ENCODE assay signal across 16 cellular contexts in genomic region chr14:31842905-31843304, GRCh38.
DNase-seq lines count a peak whose midpoint lies in the region; TF ChIP-seq lines count a peak whose summit lies in the region.
"Had no signal": no experiment of that assay in that cellular context is flagged by ENCODE, and none has a peak within 500 bp of the region (broad histone marks: within the 10 kb centered on the region; RNA-seq: fewer than 3 reads in every experiment).

No MANE protein-coding gene starts in this region.

- H3K4me3 Mint-ChIP-seq in dendritic cell treated with granulocyte-macrophage colony-stimulating factor and Interleukin-4, amounts not matched to agents 40 ng/mL and 50 ng/mL, for 4 days = no peak overlapping the region
- H3K4me3 Mint-ChIP-seq in progenitor cell of endocrine pancreas (ENCODE audit: low read depth) = no peak overlapping the region
- no peak overlapping the region for H3K4me3 Mint-ChIP-seq in activated CD4-positive, alpha-beta memory T cell treated with anti-CD3 and anti-CD28 coated beads, Interleukin-2, amount 10 ng/mL, durations not matched to agents 7 days and 5 days
- H3K4me3 Mint-ChIP-seq: memory B cell had no signal

- peak; percentile 51 for DNase-seq in NCI-H748 (lab: John Stamatoyannopoulos, UW; ENCODE audit: unreplicated experiment)
- DNase-seq in NCI-H748 treated with DMSO at 0.1 percent for 48 hours (lab: John Stamatoyannopoulos, UW) = no peak
- peak; percentile 89 for DNase-seq in NCI-H2107 treated with DMSO at 0.1 percent for 48 hours (lab: John Stamatoyannopoulos, UW; ENCODE audit: unreplicated experiment)
- no peak for DNase-seq in progenitor cell of endocrine pancreas (ENCODE audit: low spot score, unreplicated experiment)
- DNase-seq in activated CD4-positive, alpha-beta memory T cell treated with anti-CD3 and anti-CD28 coated beads, Interleukin-2, amount 10 ng/mL, durations not matched to agents 7 days and 5 days = no peak
- DNase-seq in C1 segment of cervical spinal cord (lab: John Stamatoyannopoulos, UW) = no peak
- DNase-seq in NAMALWA (ENCODE audit: low spot score) = no peak
- DNase-seq: aorta, COR-L47, gastrocnemius medialis, SW 1271, trophoblast cell, WERI-Rb-1 had no signal

- TF ChIP-seq CTCF in progenitor cell of endocrine pancreas (IDR thresholded peaks at IDR 0.05; ENCODE audit: unreplicated experiment) = no peak

- H3K4me1 Mint-ChIP-seq in dendritic cell treated with granulocyte-macrophage colony-stimulating factor and Interleukin-4, amounts not matched to agents 40 ng/mL and 50 ng/mL, for 4 days (ENCODE audit: low read depth) = peaks cover 13% of the 10 kb centered on the region
- peaks cover 1% of the 10 kb centered on the region for H3K4me1 Mint-ChIP-seq in progenitor cell of endocrine pancreas (ENCODE audit: low read depth)
- H3K4me1 Mint-ChIP-seq in activated CD4-positive, alpha-beta memory T cell treated with anti-CD3 and anti-CD28 coated beads, Interleukin-2, amount 10 ng/mL, durations not matched to agents 7 days and 5 days = no peaks in the 10 kb centered on the region
- H3K4me1 Mint-ChIP-seq: memory B cell had no signal

- POLR2A ChIA-PET in activated CD4-positive, alpha-beta memory T cell treated with anti-CD3 and anti-CD28 coated beads, Interleukin-2, amount 10 ng/mL, durations not matched to agents 7 days and 5 days (lab: Charles Lee) = no interaction called here

- H3K9me3 Mint-ChIP-seq in dendritic cell treated with granulocyte-macrophage colony-stimulating factor and Interleukin-4, amounts not matched to agents 40 ng/mL and 50 ng/mL, for 4 days = no peaks in the 10 kb centered on the region
- H3K9me3 Mint-ChIP-seq in progenitor cell of endocrine pancreas (ENCODE audit: low read depth) = peaks cover 10% of the 10 kb centered on the region
- H3K9me3 Mint-ChIP-seq in activated CD4-positive, alpha-beta memory T cell treated with anti-CD3 and anti-CD28 coated beads, Interleukin-2, amount 10 ng/mL, durations not matched to agents 7 days and 5 days = no peaks in the 10 kb centered on the region
- H3K9me3 Mint-ChIP-seq: activated T-helper 2 cell treated with anti-CD3 and anti-CD28 coated beads, Interferon-gamma antibody, Interleukin-2, Interleukin-4, amounts not matched to agents 10 μg/mL and 5 μg/mL and 100 μg/mL, durations not matched to agents 14 hours and 24 hours and 36 hours; memory B cell had no signal

- no peaks in the 10 kb centered on the region for H3K36me3 Mint-ChIP-seq in dendritic cell treated with granulocyte-macrophage colony-stimulating factor and Interleukin-4, amounts not matched to agents 40 ng/mL and 50 ng/mL, for 4 days (ENCODE audit: low read depth)
- H3K36me3 Mint-ChIP-seq in progenitor cell of endocrine pancreas (ENCODE audit: insufficient read depth) = peaks cover 8% of the 10 kb centered on the region
- no peaks in the 10 kb centered on the region for H3K36me3 Mint-ChIP-seq in activated CD4-positive, alpha-beta memory T cell treated with anti-CD3 and anti-CD28 coated beads, Interleukin-2, amount 10 ng/mL, durations not matched to agents 7 days and 5 days (ENCODE audit: low read depth)

- H3K27ac Mint-ChIP-seq in dendritic cell treated with granulocyte-macrophage colony-stimulating factor and Interleukin-4, amounts not matched to agents 40 ng/mL and 50 ng/mL, for 4 days = peak overlapping the region; percentile 33
- H3K27ac Mint-ChIP-seq in progenitor cell of endocrine pancreas = peak overlapping the region; percentile 11
- no peak overlapping the region for H3K27ac Mint-ChIP-seq in activated CD4-positive, alpha-beta memory T cell treated with anti-CD3 and anti-CD28 coated beads, Interleukin-2, amount 10 ng/mL, durations not matched to agents 7 days and 5 days
- H3K27ac Mint-ChIP-seq: activated T-helper 2 cell treated with anti-CD3 and anti-CD28 coated beads, Interferon-gamma antibody, Interleukin-2, Interleukin-4, amounts not matched to agents 10 μg/mL and 5 μg/mL and 100 μg/mL, durations not matched to agents 14 hours and 24 hours and 36 hours; memory B cell had no signal

- H3K27me3 Mint-ChIP-seq in dendritic cell treated with granulocyte-macrophage colony-stimulating factor and Interleukin-4, amounts not matched to agents 40 ng/mL and 50 ng/mL, for 4 days = no peaks in the 10 kb centered on the region
- H3K27me3 Mint-ChIP-seq in progenitor cell of endocrine pancreas = no peaks in the 10 kb centered on the region
- H3K27me3 Mint-ChIP-seq in activated CD4-positive, alpha-beta memory T cell treated with anti-CD3 and anti-CD28 coated beads, Interleukin-2, amount 10 ng/mL, durations not matched to agents 7 days and 5 days = no peaks in the 10 kb centered on the region
- H3K27me3 Mint-ChIP-seq: memory B cell had no signal

- CTCF ChIA-PET in activated CD4-positive, alpha-beta memory T cell treated with anti-CD3 and anti-CD28 coated beads, Interleukin-2, amount 10 ng/mL, durations not matched to agents 7 days and 5 days (lab: Charles Lee) = no interaction called here

- intact Hi-C loops in dendritic cell treated with granulocyte-macrophage colony-stimulating factor and Interleukin-4, amounts not matched to agents 40 ng/mL and 50 ng/mL, for 4 days (cut with micrococcal nuclease) = no loop called here

Comparison
In these comparisons a context has a peak if more than half of its experiments do, and no peak if none do; other contexts are left out.
1. DNase-seq: peak in NCI-H748 (single experiment) and NCI-H2107 treated with DMSO at 0.1 percent for 48 hours (single experiment); none in NCI-H748 treated with DMSO at 0.1 percent for 48 hours (single experiment), progenitor cell of endocrine pancreas (single experiment), activated CD4-positive, alpha-beta memory T cell treated with anti-CD3 and anti-CD28 coated beads, Interleukin-2, amount 10 ng/mL, durations not matched to agents 7 days and 5 days (single experiment), C1 segment of cervical spinal cord (0 of 14) and NAMALWA (single experiment).